In genomic region chr1:114757455-114758250, GRCh38 we compare ENCODE assay signal across 8 cellular contexts. TPM values are rescaled to one million over a fixed set of nuclear protein-coding genes. Genes with fewer than 3 reads are reported as not detected.
DNase-seq lines count a peak whose midpoint lies in the region; TF ChIP-seq lines count a peak whose summit lies in the region.

Gene CSDE1, minus strand, starts transcription at chr1:114757984. Its CDS starts 18,094 bp downstream, at chr1:114739890.

- H2AFZ ChIP-seq in GM23248: peak within 1 kb of the TSS; percentile 98

- H4K20me1 ChIP-seq in GM23248 (ENCODE audit: insufficient read depth): peaks cover 39% of the 10 kb centered on the region; the same call in 1 of the 2 replicates

- peak within 1 kb of the TSS; percentile 100 for H3K9ac ChIP-seq in GM23248

- H3K27ac ChIP-seq in GM23248 (peak within 1 kb of the TSS; percentile 100), esophagus muscularis mucosa (replicated peaks in 1 of 4) (peak within 1 kb of the TSS; percentile 97 to 99 (median 99))

- 0 to 1% methylated on average over 50 of the region's 50 CpGs for WGBS in GM23248 (ENCODE audit: low coverage in 1 of 2, low lambda C conversion rate in 2 of 2, missing lambda C conversion rate in 2 of 2), 2 experiments
- 0% methylated on average over 37 of the region's 50 CpGs for WGBS in esophagus muscularis mucosa

- no peaks in the 10 kb centered on the region for H3K9me2 ChIP-seq in GM23248 (ENCODE audit: insufficient read depth)

- H3F3A ChIP-seq in GM23248 (ENCODE audit: insufficient read depth): peaks cover 23% of the 10 kb centered on the region; the same call in 1 of the 2 replicates

- H3K4me3 ChIP-seq in GM23248 (peak within 1 kb of the TSS; percentile 100), esophagus muscularis mucosa (peak within 1 kb of the TSS; percentile 75 to 96 (median 91))

- H3K9me3 ChIP-seq in GM23248 (ENCODE audit: low read depth) (no peaks in the 10 kb centered on the region), esophagus muscularis mucosa (no peaks in the 10 kb centered on the region)

- peak in 2 of 3 experiments; percentile 42 to 47 for TF ChIP-seq CTCF in esophagus muscularis mucosa (IDR thresholded peaks at IDR 0.05)

- in situ Hi-C loops in GM23248 (cut with MboI): no loop called here

- intact Hi-C loops in esophagus muscularis mucosa (cut with DNase I): loop anchor here (5.0 kb wide), 2 partner anchors 40 to 175 kb away; partner anchors contain the start of genes BCAS2 and NRAS

- peak; percentile 64 for TF ChIP-seq POLR2A in esophagus muscularis mucosa (IDR thresholded peaks at IDR 0.05; ENCODE audit: low read depth)

- H3K36me3 ChIP-seq in GM23248 (ENCODE audit: low read depth) (peaks cover 3% of the 10 kb centered on the region; the same call in 1 of the 2 replicates), esophagus muscularis mucosa (no peaks in the 10 kb centered on the region)

- TF ChIP-seq EP300 in esophagus muscularis mucosa (IDR thresholded peaks at IDR 0.05): no peak

- H3K27me3 ChIP-seq in GM23248 (replicated peaks; ENCODE audit: insufficient read depth) (no peaks in the 10 kb centered on the region), esophagus muscularis mucosa (no peaks in the 10 kb centered on the region)

- peaks cover 51% of the 10 kb centered on the region for H3K79me2 ChIP-seq in GM23248 (ENCODE audit: insufficient read depth)

- peaks cover 34% of the 10 kb centered on the region for H3K4me1 ChIP-seq in GM23248 (ENCODE audit: insufficient read depth)
- peaks cover 43 to 50% (median 49%) of the 10 kb centered on the region in 4 donors for H3K4me1 ChIP-seq in esophagus muscularis mucosa

- DNase-seq in Daoy (ENCODE audit: low read depth): peak; percentile 100
- DNase-seq in GM23248: peak; percentile 100
- peak; percentile 95 to 96 for DNase-seq in Kasumi-1 (lab: John Stamatoyannopoulos, UW)
- peak; percentile 99 for DNase-seq in RKO (ENCODE audit: low spot score)
- peak; percentile 94 for DNase-seq in activated T-helper 1 cell treated with Interleukin-2 at 50 U/mL for 16 hours (ENCODE audit: low read depth)
- peak; percentile 98 for DNase-seq in esophagus muscularis mucosa (ENCODE audit: extremely low spot score)
- DNase-seq in myocyte (ENCODE audit: low read depth): peak; percentile 99
- peak; percentile 89 to 94 for DNase-seq in stimulated activated CD8-positive, alpha-beta memory T cell treated with anti-CD3 and anti-CD28 coated beads, Interleukin-7, amount 100 ng/mL, for 48 hours (ENCODE audit: extremely low read depth in 1 of 2, low read depth in 1 of 2)

- H3K4me2 ChIP-seq in GM23248 (ENCODE audit: unreplicated experiment): peak within 1 kb of the TSS; percentile 93

RNA-seq across cellular contexts. Expression of gene CSDE1, which starts in this region (rescaled TPM):
- 1,171 and 1,260 TPM in 2 replicates for total RNA-seq in Daoy (2014; rRNA removed; shearing (Covaris generic))
- 621 and 808 TPM in 2 replicates for total RNA-seq in GM23248 (2014; rRNA removed; shearing (Covaris generic))
- 274 and 297 TPM in 2 replicates for polyA plus RNA-seq in GM23248 (2016; fragmentation: Nextera tagmentation; extraction: Ambion mirVana)
- 1,000 to 10,000 TPM in 2 of 4 donors, 100 to 1,000 TPM in 2; 614 to 1,394 (median 877) TPM for total RNA-seq in esophagus muscularis mucosa
- total RNA-seq in myocyte: 1,775 and 1,819 TPM in 2 replicates
- polyA plus RNA-seq in myocyte (2012): 322 TPM

Comparison
In these comparisons a context has a peak if more than half of its experiments do, and no peak if none do; other contexts are left out.
1. Peak in every context shown above with its lines: DNase-seq, H3K4me3 ChIP-seq and H3K27ac ChIP-seq.